In genomic region chr9:79242489-79242888, GRCh38 we compare ENCODE assay signal across 20 cellular contexts.
DNase-seq lines count a peak whose midpoint lies in the region; TF ChIP-seq lines count a peak whose summit lies in the region.
"Had no signal": no experiment of that assay in that cellular context is flagged by ENCODE, and none has a peak within 500 bp of the region (broad histone marks: within the 10 kb centered on the region; RNA-seq: fewer than 3 reads in every experiment).

No MANE protein-coding gene starts in this region.

- TF ChIP-seq CTCF in HEK293 (tag by site-specific recombination; IDR thresholded peaks at IDR 0.05) = no peak
- TF ChIP-seq CTCF in NB4 (IDR thresholded peaks at IDR 0.05; ENCODE audit: low read depth, low read length) = no peak
- TF ChIP-seq CTCF in neural cell (IDR thresholded peaks at IDR 0.05; ENCODE audit: poor library complexity, severe bottlenecking) = no peak

- TF ChIP-seq EP300 in neural cell (conservative IDR thresholded peaks at IDR 0.05; ENCODE audit: poor library complexity, severe bottlenecking) = no peak

- CTCF ChIA-PET in HEK293 (lab: Yijun Ruan, JAX) = interaction anchor here (0.8 kb wide), 2 partner anchors 11 to 12 kb away, joined by 3 to 4 read pairs; no protein-coding TSS in a partner anchor

- DNase-seq in NB4 (ENCODE audit: low read depth) (peak; percentile 9), SW480 (ENCODE audit: low spot score) (peak; percentile 12), substantia nigra (lab: John Stamatoyannopoulos, UW) (no peak), nucleus accumbens (lab: John Stamatoyannopoulos, UW) (no peak), D341Med (ENCODE audit: low spot score) (no peak)
- DNase-seq: CD4-positive, alpha-beta memory T cell; DMS153; GOT3; Kasumi-1; MG63; NCI-H1092; NCI-H1436 treated with DMSO at 0.1 percent for 48 hours; NCI-H1930; NCI-H226; NCI-H526; Peyer's patch; T-helper 17 cell had no signal

- H2AFZ ChIP-seq in neural cell (ENCODE audit: low read depth, low read length) = no peak overlapping the region

- H4K20me1 ChIP-seq in neural cell (ENCODE audit: insufficient read depth) = no peaks in the 10 kb centered on the region
- H4K20me1 ChIP-seq: BLaER1 treated with 17β-estradiol and CSF1 and Interleukin-3, amounts not matched to agents 10 nM and 100 nM had no signal

- H3K4me3 ChIP-seq in HEK293 (ENCODE audit: low read depth, low read length) = no peak overlapping the region
- H3K4me3 ChIP-seq in NB4 (ENCODE audit: low read depth, low read length) = no peak overlapping the region
- H3K4me3 ChIP-seq in neural cell (ENCODE audit: low read length) = no peak overlapping the region
- H3K4me3 ChIP-seq: BLaER1 treated with 17β-estradiol and CSF1 and Interleukin-3, amounts not matched to agents 10 nM and 100 nM; MG63; Peyer's patch had no signal

- no peaks in the 10 kb centered on the region for H3K79me2 ChIP-seq in neural cell (replicated peaks; ENCODE audit: insufficient read depth, low read length)

- no peaks in the 10 kb centered on the region for H3F3A ChIP-seq in neural cell (ENCODE audit: insufficient read depth, low read length, poor library complexity, severe bottlenecking)

- H3K9me3 ChIP-seq in HEK293 (ENCODE audit: control insufficient read depth, insufficient read depth, low read depth, low read length) = no peaks in the 10 kb centered on the region
- no peaks in the 10 kb centered on the region for H3K9me3 ChIP-seq in neural cell (ENCODE audit: low read length)
- H3K9me3 ChIP-seq: BLaER1 treated with 17β-estradiol and CSF1 and Interleukin-3, amounts not matched to agents 10 nM and 100 nM; MG63; Peyer's patch had no signal

- no peak for TF ChIP-seq POLR2A in NB4 (IDR thresholded peaks at IDR 0.05; ENCODE audit: extremely low read depth, insufficient read length)

- H3K27ac ChIP-seq in HEK293 (ENCODE audit: extremely low read depth, low read depth, low read length) (no peak overlapping the region), neural cell (ENCODE audit: low read length) (no peak overlapping the region), substantia nigra (ENCODE audit: low read depth, low read length, poor library complexity, severe bottlenecking) (no peak overlapping the region)
- H3K27ac ChIP-seq: Peyer's patch had no signal

- no peaks in the 10 kb centered on the region for H3K9me2 ChIP-seq in neural cell (ENCODE audit: insufficient read depth, low read length)

- H3K4me2 ChIP-seq in neural cell (ENCODE audit: low read length) = no peak overlapping the region

- POLR2A ChIA-PET in HEK293 (lab: Yijun Ruan, JAX) = no interaction called here

- TF ChIP-seq RAD21 in neural cell (conservative IDR thresholded peaks at IDR 0.05) = no peak

- H3K27me3 ChIP-seq in neural cell (ENCODE audit: insufficient read depth, low read depth, low read length) = no peaks in the 10 kb centered on the region
- H3K27me3 ChIP-seq: BLaER1 treated with 17β-estradiol and CSF1 and Interleukin-3, amounts not matched to agents 10 nM and 100 nM; MG63; Peyer's patch had no signal

- H3K36me3 ChIP-seq in HEK293 (ENCODE audit: control insufficient read depth in 2 of 2, insufficient read depth in 1 of 2, low read length in 2 of 2) (no peaks in the 10 kb centered on the region), neural cell (ENCODE audit: insufficient read depth, low read length) (no peaks in the 10 kb centered on the region)
- H3K36me3 ChIP-seq: BLaER1 treated with 17β-estradiol and CSF1 and Interleukin-3, amounts not matched to agents 10 nM and 100 nM; MG63; Peyer's patch had no signal

- H3K9ac ChIP-seq in neural cell (ENCODE audit: low read length) = no peak overlapping the region
- H3K9ac ChIP-seq: BLaER1 treated with 17β-estradiol and CSF1 and Interleukin-3, amounts not matched to agents 10 nM and 100 nM had no signal

- no peaks in the 10 kb centered on the region for H3K4me1 ChIP-seq in HEK293 (ENCODE audit: control insufficient read depth, insufficient read depth, low read length)
- H3K4me1 ChIP-seq: Peyer's patch had no signal

TF ChIP-seq in HEK293, 187 proteins besides CTCF, POLR2A, EP300 and RAD21:
- TF ChIP-seq TRIM28 (IDR thresholded peaks at IDR 0.05; ENCODE audit: borderline replicate concordance, low read length) (0 out of 2 replicates have a peak, but pooled peaks have one; percentile 63), ZNF248 (tag by site-specific recombination; IDR thresholded peaks at IDR 0.05) (no peak)

TF ChIP-seq in neural cell, 6 proteins besides CTCF, POLR2A, EP300 and RAD21:
- TF ChIP-seq TAF1 (IDR thresholded peaks at IDR 0.05; ENCODE audit: low read depth) = no peak
- TF ChIP-seq POLR2AphosphoS5 (IDR thresholded peaks at IDR 0.05) = peak; percentile 48
- no peak for TF ChIP-seq EZH2 (IDR thresholded peaks at IDR 0.05; ENCODE audit: borderline replicate concordance, insufficient read depth, low read length, poor library complexity, severe bottlenecking)
TF ChIP-seq in neural cell: peak in this region for 1.

Comparison
In these comparisons a context has a peak if more than half of its experiments do, and no peak if none do; other contexts are left out.
1. DNase-seq: peak in NB4 (single experiment) and SW480 (single experiment); none in substantia nigra (0 of 49), nucleus accumbens (0 of 56) and D341Med (single experiment).